In the genomic region with DNA sequence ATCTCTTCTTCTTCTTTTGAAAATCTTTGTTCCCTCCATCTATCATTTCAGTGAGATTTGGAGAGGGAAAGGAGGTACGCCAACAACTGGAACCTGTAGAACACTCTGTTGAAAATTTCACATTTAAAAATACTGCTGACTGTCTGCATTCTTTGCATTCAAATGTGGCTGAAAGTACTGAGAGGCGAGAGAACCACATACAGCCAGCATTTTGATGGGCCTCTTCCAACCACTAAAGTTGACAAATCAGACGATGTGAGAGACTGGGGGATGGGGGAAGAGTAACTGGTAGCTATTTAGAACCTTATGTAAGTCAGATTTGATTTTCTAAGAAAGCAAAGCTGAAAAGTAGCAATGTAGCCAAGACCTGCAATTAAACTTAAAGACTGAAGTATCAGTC, we compare ENCODE assay signal across 9 cellular contexts.
DNase-seq lines count a peak whose midpoint lies in the region; ATAC-seq and TF ChIP-seq lines count a peak whose summit lies in the region.
"Had no signal": no experiment of that assay in that cellular context is flagged by ENCODE, and none has a peak within 500 bp of the region (broad histone marks: within the 10 kb centered on the region; RNA-seq: fewer than 3 reads in every experiment).

No MANE protein-coding gene starts in this region.

- peaks cover 16% of the 10 kb centered on the region for H3K9me3 Mint-ChIP-seq in activated CD8-positive, alpha-beta T cell treated with anti-CD3 and anti-CD28 coated beads for 36 hours
- no peaks in the 10 kb centered on the region for H3K9me3 Mint-ChIP-seq in stimulated activated effector memory CD8-positive, alpha-beta T cell treated with anti-CD3 and anti-CD28 coated beads, Interleukin-12 subunit alpha, Interleukin-12 subunit beta, amount 100 ng/mL, for 72 hours
- H3K9me3 Mint-ChIP-seq: neural crest cell had no signal

- peak; percentile 92 for ATAC-seq in activated CD8-positive, alpha-beta T cell treated with anti-CD3 and anti-CD28 coated beads for 36 hours
- peak; percentile 17 for ATAC-seq in gastroesophageal sphincter
- peak; percentile 100 for ATAC-seq in stimulated activated effector memory CD8-positive, alpha-beta T cell treated with anti-CD3 and anti-CD28 coated beads, Interleukin-12 subunit alpha, Interleukin-12 subunit beta, amount 100 ng/mL, for 72 hours
- no peak for ATAC-seq in HG02884 (IDR thresholded peaks at IDR 0.05; ENCODE audit: unreplicated experiment)
- no peak for ATAC-seq in GM21515 (IDR thresholded peaks at IDR 0.05; ENCODE audit: unreplicated experiment)
- ATAC-seq: SK-N-SH treated with all-trans-retinoic acid at 6 μM for 48 hours had no signal

- H3K4me3 ChIP-seq in gastroesophageal sphincter = no peak overlapping the region

- TF ChIP-seq EP300 in gastroesophageal sphincter (IDR thresholded peaks at IDR 0.05) = no peak

- peak overlapping the region; percentile 71 for H3K27ac Mint-ChIP-seq in activated CD8-positive, alpha-beta T cell treated with anti-CD3 and anti-CD28 coated beads for 36 hours
- peak overlapping the region; percentile 70 for H3K27ac Mint-ChIP-seq in stimulated activated effector memory CD8-positive, alpha-beta T cell treated with anti-CD3 and anti-CD28 coated beads, Interleukin-12 subunit alpha, Interleukin-12 subunit beta, amount 100 ng/mL, for 72 hours

- DNase-seq in GM10266 (ENCODE audit: extremely low spot score) (peak; percentile 8), NCI-H2227 treated with DMSO at 0.1 percent for 48 hours (lab: John Stamatoyannopoulos, UW) (no peak)
- peak; percentile 71 for DNase-seq in activated CD8-positive, alpha-beta T cell treated with anti-CD3 and anti-CD28 coated beads for 36 hours
- DNase-seq in stimulated activated effector memory CD8-positive, alpha-beta T cell treated with anti-CD3 and anti-CD28 coated beads, Interleukin-12 subunit alpha, Interleukin-12 subunit beta, amount 100 ng/mL, for 72 hours (ENCODE audit: low spot score in 2 of 2) = peak in 1 of 2 donors; percentile 19

- H3K4me1 Mint-ChIP-seq in activated CD8-positive, alpha-beta T cell treated with anti-CD3 and anti-CD28 coated beads for 36 hours (ENCODE audit: low read depth) = peaks cover 70% of the 10 kb centered on the region
- H3K4me1 Mint-ChIP-seq in stimulated activated effector memory CD8-positive, alpha-beta T cell treated with anti-CD3 and anti-CD28 coated beads, Interleukin-12 subunit alpha, Interleukin-12 subunit beta, amount 100 ng/mL, for 72 hours = peaks cover 42% of the 10 kb centered on the region
- H3K4me1 Mint-ChIP-seq: neural crest cell had no signal

- CTCF ChIA-PET in activated CD8-positive, alpha-beta T cell treated with anti-CD3 and anti-CD28 coated beads for 36 hours (lab: Charles Lee) = interaction anchor here (0.6 to 4.1 kb wide), 7 partner anchors 9 to 125 kb away, joined by 3 to 15 read pairs (median 12); a partner anchor contains a TSS

- TF ChIP-seq CTCF in GM10266 (IDR thresholded peaks at IDR 0.05; ENCODE audit: control insufficient read depth, insufficient read depth, low read depth, missing control alignments) = no peak
- TF ChIP-seq CTCF in activated CD8-positive, alpha-beta T cell treated with anti-CD3 and anti-CD28 coated beads for 36 hours (IDR thresholded peaks at IDR 0.05) = no peak
- no peak for TF ChIP-seq CTCF in gastroesophageal sphincter (IDR thresholded peaks at IDR 0.05)

- intact Hi-C loops in activated CD8-positive, alpha-beta T cell treated with anti-CD3 and anti-CD28 coated beads for 36 hours (cut with micrococcal nuclease) = no loop called here

- POLR2A ChIA-PET in activated CD8-positive, alpha-beta T cell treated with anti-CD3 and anti-CD28 coated beads for 36 hours (lab: Charles Lee) = interaction anchor here (1.9 kb wide), 1 partner anchor 121 kb away, joined by 5 read pairs; no protein-coding TSS in a partner anchor

- H3K27ac ChIP-seq in gastroesophageal sphincter = peak overlapping the region in 3 of 4 donors; percentile 35 to 44 (median 36)

- H3K36me3 ChIP-seq in gastroesophageal sphincter = peaks cover 21 to 96% of the 10 kb centered on the region in 2 donors

- H3K27me3 Mint-ChIP-seq in activated CD8-positive, alpha-beta T cell treated with anti-CD3 and anti-CD28 coated beads for 36 hours = no peaks in the 10 kb centered on the region

- TF ChIP-seq POLR2A in gastroesophageal sphincter (IDR thresholded peaks at IDR 0.05) = no peak

- peaks cover 0 to 53% (median 2%) of the 10 kb centered on the region in 3 donors for H3K4me1 ChIP-seq in gastroesophageal sphincter

- no peak overlapping the region for H3K4me3 Mint-ChIP-seq in activated CD8-positive, alpha-beta T cell treated with anti-CD3 and anti-CD28 coated beads for 36 hours
- H3K4me3 Mint-ChIP-seq in stimulated activated effector memory CD8-positive, alpha-beta T cell treated with anti-CD3 and anti-CD28 coated beads, Interleukin-12 subunit alpha, Interleukin-12 subunit beta, amount 100 ng/mL, for 72 hours = peak overlapping the region; percentile 48
- H3K4me3 Mint-ChIP-seq: neural crest cell had no signal

- no peaks in the 10 kb centered on the region for H3K9me3 ChIP-seq in gastroesophageal sphincter

- H3K27me3 ChIP-seq in gastroesophageal sphincter = no peaks in the 10 kb centered on the region

- 45 to 82% methylated on average over 3 of the region's 3 CpGs for WGBS in gastroesophageal sphincter (ENCODE audit: low coverage in 1 of 2), 2 donors

- peaks cover 76% of the 10 kb centered on the region for H3K36me3 Mint-ChIP-seq in activated CD8-positive, alpha-beta T cell treated with anti-CD3 and anti-CD28 coated beads for 36 hours (ENCODE audit: low read depth)
- peaks cover 63% of the 10 kb centered on the region for H3K36me3 Mint-ChIP-seq in stimulated activated effector memory CD8-positive, alpha-beta T cell treated with anti-CD3 and anti-CD28 coated beads, Interleukin-12 subunit alpha, Interleukin-12 subunit beta, amount 100 ng/mL, for 72 hours

Comparison
In these comparisons a context has a peak if more than half of its experiments do, and no peak if none do; other contexts are left out.
1. ATAC-seq: peak in activated CD8-positive, alpha-beta T cell treated with anti-CD3 and anti-CD28 coated beads for 36 hours (single experiment), gastroesophageal sphincter (single experiment) and stimulated activated effector memory CD8-positive, alpha-beta T cell treated with anti-CD3 and anti-CD28 coated beads, Interleukin-12 subunit alpha, Interleukin-12 subunit beta, amount 100 ng/mL, for 72 hours (single experiment); none in HG02884 (single experiment) and GM21515 (single experiment).